Comparison of ENCODE assay signal across 8 cellular contexts in genomic region chr2:216081487-216082387, GRCh38. TPM values are rescaled to one million over a fixed set of nuclear protein-coding genes. Genes with fewer than 3 reads are reported as not detected.
DNase-seq lines count a peak whose midpoint lies in the region; ATAC-seq and TF ChIP-seq lines count a peak whose summit lies in the region.

TSS of gene PECR (minus strand) at chr2:216081809. CDS start at chr2:216081741, 68 bp downstream.
TSS of gene TMEM169 (plus strand) at chr2:216081919. CDS start at chr2:216095964, 14,045 bp downstream.

- H2AK5ac ChIP-seq in mesendoderm (ENCODE audit: low read length): no peak within 1 kb of the TSS

- no peak for TF ChIP-seq CTCF in CD14-positive monocyte (IDR thresholded peaks at IDR 0.05)

- peak within 1 kb of the TSS; percentile 91 for H3K4me3 ChIP-seq in mesendoderm (ENCODE audit: low read length)

- peak within 1 kb of the TSS; percentile 98 for H3K56ac ChIP-seq in mesendoderm (ENCODE audit: low read length)

- peaks cover 1% of the 10 kb centered on the region for H3K79me1 ChIP-seq in mesendoderm (ENCODE audit: low read length)

- H2BK15ac ChIP-seq in mesendoderm (replicated peaks; ENCODE audit: low read depth): no peak within 1 kb of the TSS

- H3K36me3 Mint-ChIP-seq in CD14-positive monocyte: peaks cover 0 to 1% of the 10 kb centered on the region in 2 donors
- H3K36me3 Mint-ChIP-seq in effector memory CD8-positive, alpha-beta T cell (ENCODE audit: insufficient read depth): no peaks in the 10 kb centered on the region

- H3K4me3 Mint-ChIP-seq in CD14-positive monocyte: peak within 1 kb of the TSS; percentile 94 to 96
- H3K4me3 Mint-ChIP-seq in effector memory CD8-positive, alpha-beta T cell: peak within 1 kb of the TSS; percentile 93 to 95

- H3K79me2 ChIP-seq in mesendoderm (ENCODE audit: control insufficient read depth, insufficient read depth, low read length): no peaks in the 10 kb centered on the region

- peaks cover 55% of the 10 kb centered on the region for H3K4me1 Mint-ChIP-seq in CD14-positive monocyte
- peaks cover 39 to 51% of the 10 kb centered on the region in 2 donors for H3K4me1 Mint-ChIP-seq in effector memory CD8-positive, alpha-beta T cell (ENCODE audit: low read depth in 2 of 2)

- no peak within 1 kb of the TSS for H4K5ac ChIP-seq in mesendoderm (ENCODE audit: low read length)

- no peak within 1 kb of the TSS for H3K27ac ChIP-seq in mesendoderm (ENCODE audit: low read depth, low read length)

- peak within 1 kb of the TSS; percentile 64 to 89 (median 84) for H3K27ac Mint-ChIP-seq in CD14-positive monocyte
- H3K27ac Mint-ChIP-seq in effector memory CD8-positive, alpha-beta T cell: peak within 1 kb of the TSS; percentile 90

- no peaks in the 10 kb centered on the region for H3K27me3 ChIP-seq in mesendoderm (ENCODE audit: insufficient read depth, low read length, poor library complexity)

- intact Hi-C loops in CD14-positive monocyte (cut with micrococcal nuclease): no loop called here

- no CpG with 5 or more reads among the region's 60 CpGs for WGBS in mesendoderm (ENCODE audit: extremely low coverage, insufficient coverage, low lambda C conversion rate)

- H3K9ac ChIP-seq in mesendoderm (ENCODE audit: low read length): peak within 1 kb of the TSS; percentile 95

- H2BK120ac ChIP-seq in mesendoderm (ENCODE audit: low read depth, low read length): no peak within 1 kb of the TSS

- no peaks in the 10 kb centered on the region for H3K36me3 ChIP-seq in mesendoderm (ENCODE audit: control insufficient read depth, insufficient read depth, low read length)

- H3K4ac ChIP-seq in mesendoderm (ENCODE audit: low read depth, low read length): peak within 1 kb of the TSS; percentile 65

- peak within 1 kb of the TSS; percentile 59 for H2BK5ac ChIP-seq in mesendoderm (ENCODE audit: low read length)

- H4K8ac ChIP-seq in mesendoderm (ENCODE audit: low read depth, low read length): no peak within 1 kb of the TSS

- peaks cover 0 to 4% (median 2%) of the 10 kb centered on the region in 3 donors for H3K27me3 Mint-ChIP-seq in CD14-positive monocyte (ENCODE audit: low read depth in 3 of 3)
- H3K27me3 Mint-ChIP-seq in effector memory CD8-positive, alpha-beta T cell: no peaks in the 10 kb centered on the region

- H3K4me1 ChIP-seq in mesendoderm (ENCODE audit: control insufficient read depth, low read depth, low read length): peaks cover 11% of the 10 kb centered on the region

- peak within 1 kb of the TSS; percentile 52 for H3K18ac ChIP-seq in mesendoderm (ENCODE audit: low read length)

- peak; percentile 61 for DNase-seq in CD14-positive monocyte (ENCODE audit: low spot score)
- peak; percentile 57 for DNase-seq in NCI-H82 treated with DMSO at 0.1 percent for 48 hours (lab: John Stamatoyannopoulos, UW; ENCODE audit: unreplicated experiment)
- DNase-seq in activated CD8-positive, alpha-beta memory T cell treated with anti-CD3 and anti-CD28 coated beads for 24 hours: peak; percentile 89
- peak; percentile 61 to 68 (median 66) for DNase-seq in effector memory CD8-positive, alpha-beta T cell
- DNase-seq in mesendoderm: peak; percentile 90
- peak; percentile 58 for DNase-seq in stimulated activated CD8-positive, alpha-beta memory T cell treated with anti-CD3 and anti-CD28 coated beads, Interleukin-12 subunit alpha, Interleukin-12 subunit beta, amount 100 ng/mL, for 4 hours (ENCODE audit: low read depth)

- ATAC-seq in GM19351 (IDR thresholded peaks at IDR 0.05; ENCODE audit: unreplicated experiment) (peak; percentile 96), HG03457 (IDR thresholded peaks at IDR 0.05; ENCODE audit: unreplicated experiment) (peak; percentile 91)
- peak; percentile 93 for ATAC-seq in effector memory CD8-positive, alpha-beta T cell (replicated peaks)

- peak within 1 kb of the TSS; percentile 99 for H3K23ac ChIP-seq in mesendoderm (ENCODE audit: low read length)

- H3K4me2 ChIP-seq in mesendoderm (ENCODE audit: low read length): peak within 1 kb of the TSS; percentile 98

- no peaks in the 10 kb centered on the region for H3K9me3 Mint-ChIP-seq in CD14-positive monocyte
- H3K9me3 Mint-ChIP-seq in effector memory CD8-positive, alpha-beta T cell: no peaks in the 10 kb centered on the region

RNA-seq across cellular contexts. Expression of gene PECR, which starts in this region (rescaled TPM):
- 10 to 100 TPM; 12.3 to 16.9 TPM for polyA plus RNA-seq in CD14-positive monocyte
- polyA plus RNA-seq in mesendoderm (2013, experiment 1 of 2): 4.9 TPM
- polyA plus RNA-seq in mesendoderm (2013, experiment 2 of 2): 5.8 TPM

RNA-seq across cellular contexts. Expression of gene TMEM169, which starts in this region (rescaled TPM):
- polyA plus RNA-seq in CD14-positive monocyte: under 1 TPM; 0.74 to 0.92 TPM
- polyA plus RNA-seq in mesendoderm (2013, experiment 1 of 2): 0.93 TPM
- polyA plus RNA-seq in mesendoderm (2013, experiment 2 of 2): 0.63 TPM
